In the genomic region with DNA sequence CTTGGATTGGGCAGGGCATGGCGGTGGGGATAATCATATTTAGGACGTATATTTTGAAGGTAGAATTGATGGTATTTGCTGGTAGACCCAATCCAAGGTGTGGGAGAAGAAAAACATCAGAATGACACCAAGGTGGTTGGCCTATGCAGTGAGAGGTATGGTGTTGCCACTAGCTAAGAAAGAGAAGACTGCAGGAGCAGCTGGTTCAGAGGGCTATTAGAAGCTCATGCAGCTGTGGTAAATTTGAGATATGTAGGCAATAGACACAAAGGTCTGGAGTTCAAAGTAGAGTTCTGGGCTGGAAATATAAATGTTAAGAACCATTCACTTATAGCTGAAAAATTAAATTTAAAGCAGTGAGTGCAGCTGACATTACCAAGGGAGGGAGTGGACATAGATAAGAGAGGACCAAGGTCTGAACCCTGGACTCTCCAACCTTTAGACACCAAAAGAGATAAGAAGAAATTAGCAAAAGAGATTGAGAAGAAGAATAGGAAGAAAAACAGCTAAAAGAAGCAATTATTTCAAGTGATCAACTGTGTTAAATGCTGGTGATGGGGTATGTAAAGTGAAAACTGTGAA, we compare ENCODE assay signal across 24 cellular contexts.
DNase-seq lines count a peak whose midpoint lies in the region; ATAC-seq, FAIRE-seq and TF ChIP-seq lines count a peak whose summit lies in the region.
"Had no signal": no experiment of that assay in that cellular context is flagged by ENCODE, and none has a peak within 500 bp of the region (broad histone marks: within the 10 kb centered on the region; RNA-seq: fewer than 3 reads in every experiment).

No MANE protein-coding gene starts in this region.

- H3K9me3 Mint-ChIP-seq in CD4-positive, alpha-beta T cell = no peaks in the 10 kb centered on the region
- H3K9me3 Mint-ChIP-seq in activated CD4-positive, alpha-beta T cell treated with anti-CD3 and anti-CD28 coated beads, Interleukin-2, amount 10 ng/mL, durations not matched to agents 7 days and 5 days = no peaks in the 10 kb centered on the region
- H3K9me3 Mint-ChIP-seq: CD14-positive monocyte; CD4-positive, CD25-positive, alpha-beta regulatory T cell; CD8-positive, alpha-beta T cell had no signal

- no peak for FAIRE-seq in small intestine (lab: Jason Lieb, UNC)
- FAIRE-seq: A204.1, D721Med, GM12891, GM19239 had no signal

- H3K4me1 Mint-ChIP-seq in CD4-positive, alpha-beta T cell (ENCODE audit: low read depth) = peaks cover 11% of the 10 kb centered on the region
- peaks cover 20% of the 10 kb centered on the region for H3K4me1 Mint-ChIP-seq in activated CD4-positive, alpha-beta T cell treated with anti-CD3 and anti-CD28 coated beads, Interleukin-2, amount 10 ng/mL, durations not matched to agents 7 days and 5 days
- H3K4me1 Mint-ChIP-seq: CD14-positive monocyte had no signal

- H3K27me3 Mint-ChIP-seq in CD4-positive, alpha-beta T cell = peaks cover 5% of the 10 kb centered on the region
- H3K27me3 Mint-ChIP-seq in activated CD4-positive, alpha-beta T cell treated with anti-CD3 and anti-CD28 coated beads, Interleukin-2, amount 10 ng/mL, durations not matched to agents 7 days and 5 days = peaks cover 25% of the 10 kb centered on the region
- H3K27me3 Mint-ChIP-seq: CD4-positive, CD25-positive, alpha-beta regulatory T cell had no signal

- H3K9ac ChIP-seq in liver (ENCODE audit: low read depth in 1 of 2, low read length in 2 of 2) = no peak overlapping the region
- H3K9ac ChIP-seq: BLaER1 had no signal

- peak overlapping the region; percentile 36 for H3K27ac ChIP-seq in hepatocyte
- H3K27ac ChIP-seq in liver (ENCODE audit: low read depth in 1 of 2, low read length in 2 of 2) = no peak overlapping the region
- H3K27ac ChIP-seq in small intestine (ENCODE audit: low read depth in 1 of 2, low read length in 1 of 2) = peak overlapping the region in 1 of 2 donors; percentile 32
- H3K27ac ChIP-seq in CD4-positive, alpha-beta T cell (ENCODE audit: low read depth, low read length) = no peak overlapping the region
- H3K27ac ChIP-seq: BLaER1 had no signal

- peak; percentile 22 for ATAC-seq in left lobe of liver
- no peak for ATAC-seq in mucosa of descending colon
- no peak for ATAC-seq in CD4-positive, alpha-beta T cell (ENCODE audit: poor library complexity)
- ATAC-seq: CD8-positive, alpha-beta T cell had no signal

- TF ChIP-seq CTCF in hepatocyte (IDR thresholded peaks at IDR 0.05; ENCODE audit: poor library complexity) (no peak), liver (IDR thresholded peaks at IDR 0.05; ENCODE audit: low read depth, low read length, missing input control) (no peak), mucosa of descending colon (IDR thresholded peaks at IDR 0.05) (no peak)
- TF ChIP-seq CTCF in CD4-positive, alpha-beta T cell (IDR thresholded peaks at IDR 0.05) = no peak

- WGBS in hepatocyte (ENCODE audit: low lambda C conversion rate, missing lambda C conversion rate) = 90% methylated on average over 2 of the region's 2 CpGs
- WGBS in liver = 94% methylated on average over 2 of the region's 2 CpGs
- WGBS in small intestine, 3 donors = 61 to 76% (median 66%) methylated on average over 2 of the region's 2 CpGs

- no peaks in the 10 kb centered on the region for H3K36me3 Mint-ChIP-seq in CD4-positive, alpha-beta T cell (ENCODE audit: low read depth)
- no peaks in the 10 kb centered on the region for H3K36me3 Mint-ChIP-seq in activated CD4-positive, alpha-beta T cell treated with anti-CD3 and anti-CD28 coated beads, Interleukin-2, amount 10 ng/mL, durations not matched to agents 7 days and 5 days (ENCODE audit: low read depth)
- H3K36me3 Mint-ChIP-seq: CD14-positive monocyte; CD4-positive, CD25-positive, alpha-beta regulatory T cell; CD8-positive, alpha-beta T cell had no signal

- CTCF ChIA-PET in CD4-positive, alpha-beta T cell (lab: Charles Lee) = no interaction called here
- CTCF ChIA-PET in activated CD4-positive, alpha-beta T cell treated with anti-CD3 and anti-CD28 coated beads, Interleukin-2, amount 10 ng/mL, durations not matched to agents 7 days and 5 days (lab: Charles Lee) = interaction anchor here (1.4 kb wide), 1 partner anchor 11 kb away, joined by 4 read pairs; no protein-coding TSS in a partner anchor

- no peak overlapping the region for H3K4me3 Mint-ChIP-seq in CD4-positive, alpha-beta T cell
- H3K4me3 Mint-ChIP-seq in activated CD4-positive, alpha-beta T cell treated with anti-CD3 and anti-CD28 coated beads, Interleukin-2, amount 10 ng/mL, durations not matched to agents 7 days and 5 days = no peak overlapping the region
- H3K4me3 Mint-ChIP-seq: CD14-positive monocyte; CD4-positive, CD25-positive, alpha-beta regulatory T cell; CD8-positive, alpha-beta T cell had no signal

- POLR2A ChIA-PET in CD4-positive, alpha-beta T cell (lab: Charles Lee) = no interaction called here
- POLR2A ChIA-PET in activated CD4-positive, alpha-beta T cell treated with anti-CD3 and anti-CD28 coated beads, Interleukin-2, amount 10 ng/mL, durations not matched to agents 7 days and 5 days (lab: Charles Lee) = no interaction called here

- H4K20me1 ChIP-seq in hepatocyte (ENCODE audit: insufficient read depth, poor library complexity, severe bottlenecking) = no peaks in the 10 kb centered on the region
- H4K20me1 ChIP-seq: BLaER1 had no signal

- no peaks in the 10 kb centered on the region for H3K79me2 ChIP-seq in hepatocyte

- no peak overlapping the region for H3K4me3 ChIP-seq in hepatocyte
- H3K4me3 ChIP-seq in liver (ENCODE audit: low read depth in 1 of 3, low read length in 3 of 3) = no peak overlapping the region
- H3K4me3 ChIP-seq in small intestine (ENCODE audit: low read depth in 1 of 2, low read length in 2 of 2) = no peak overlapping the region
- no peak overlapping the region for H3K4me3 ChIP-seq in mucosa of descending colon
- H3K4me3 ChIP-seq: BLaER1 had no signal

- intact Hi-C loops in mucosa of descending colon (cut with DNase I, micrococcal nuclease) = no loop called here
- intact Hi-C loops in CD4-positive, alpha-beta T cell (cut with DNase I, micrococcal nuclease) = no loop called here

- no peak overlapping the region for H3K27ac Mint-ChIP-seq in CD4-positive, alpha-beta T cell
- H3K27ac Mint-ChIP-seq in activated CD4-positive, alpha-beta T cell treated with anti-CD3 and anti-CD28 coated beads, Interleukin-2, amount 10 ng/mL, durations not matched to agents 7 days and 5 days = no peak overlapping the region
- H3K27ac Mint-ChIP-seq: CD14-positive monocyte; CD4-positive, CD25-positive, alpha-beta regulatory T cell; CD8-positive, alpha-beta T cell had no signal

- TF ChIP-seq RAD21 in liver (IDR thresholded peaks at IDR 0.05) = no peak

- H3K4me1 ChIP-seq in hepatocyte (ENCODE audit: insufficient read depth) (peaks cover 4% of the 10 kb centered on the region), liver (ENCODE audit: control insufficient read depth in 4 of 4, insufficient read depth in 4 of 4, low read length in 3 of 4) (peaks cover 0 to 4% (median 0%) of the 10 kb centered on the region in 4 donors), small intestine (ENCODE audit: control insufficient read depth in 2 of 2, insufficient read depth in 1 of 2, low read depth in 1 of 2, low read length in 1 of 2) (peaks cover 2 to 3% of the 10 kb centered on the region in 2 donors), mucosa of descending colon (ENCODE audit: low read depth) (peaks cover 2% of the 10 kb centered on the region)
- H3K4me1 ChIP-seq: BE2C, BLaER1 had no signal

- H3K9me2 ChIP-seq in hepatocyte (replicated peaks; ENCODE audit: insufficient read depth) = no peaks in the 10 kb centered on the region

- peak overlapping the region; percentile 42 for H3K4me2 ChIP-seq in hepatocyte
- H3K4me2 ChIP-seq: BLaER1 had no signal

- H3K27me3 ChIP-seq in hepatocyte (no peaks in the 10 kb centered on the region), liver (ENCODE audit: control insufficient read depth in 4 of 4, insufficient read depth in 4 of 4, low read length in 3 of 4) (no peaks in the 10 kb centered on the region), small intestine (ENCODE audit: control insufficient read depth in 2 of 2, insufficient read depth in 2 of 2, low read length in 2 of 2) (no peaks in the 10 kb centered on the region)
- H3K27me3 ChIP-seq in CD4-positive, alpha-beta T cell (ENCODE audit: control insufficient read depth, insufficient read depth, low read length) = no peaks in the 10 kb centered on the region
- H3K27me3 ChIP-seq: BLaER1 had no signal

- DNase-seq in hepatocyte (ENCODE audit: low spot score) (no peak), left lobe of liver (ENCODE audit: low spot score) (no peak), small intestine (peak; percentile 87), NCI-H146 (lab: John Stamatoyannopoulos, UW) (no peak), mucosa of descending colon (no peak)
- no peak for DNase-seq in CD4-positive, alpha-beta T cell
- no peak for DNase-seq in activated CD4-positive, alpha-beta T cell treated with anti-CD3 and anti-CD28 coated beads, Interleukin-2, amount 10 ng/mL, durations not matched to agents 7 days and 5 days
- DNase-seq: 8988T; ACHN; BE2C; C1 segment of cervical spinal cord; Caco-2; Calu3; CD4-positive, CD25-positive, alpha-beta regulatory T cell; CD8-positive, alpha-beta T cell; DMS79 treated with DMSO at 0.1 percent for 48 hours; GF-D8 had no signal

- no peaks in the 10 kb centered on the region for H3K9me3 ChIP-seq in hepatocyte (ENCODE audit: low read depth)
- H3K9me3 ChIP-seq in liver (ENCODE audit: control insufficient read depth in 4 of 4, low read length in 3 of 4) = no peaks in the 10 kb centered on the region
- no peaks in the 10 kb centered on the region for H3K9me3 ChIP-seq in small intestine (ENCODE audit: control insufficient read depth, low read depth)
- H3K9me3 ChIP-seq in mucosa of descending colon = no peaks in the 10 kb centered on the region
- no peaks in the 10 kb centered on the region for H3K9me3 ChIP-seq in CD4-positive, alpha-beta T cell (ENCODE audit: control insufficient read depth, low read length)
- H3K9me3 ChIP-seq: BE2C, BLaER1 had no signal

- no peaks in the 10 kb centered on the region for H3K36me3 ChIP-seq in hepatocyte (replicated peaks; ENCODE audit: insufficient read depth, low read depth)
- H3K36me3 ChIP-seq in liver (ENCODE audit: control insufficient read depth in 4 of 4, insufficient read depth in 3 of 4, low read depth in 1 of 4, low read length in 3 of 4) = no peaks in the 10 kb centered on the region
- no peaks in the 10 kb centered on the region for H3K36me3 ChIP-seq in small intestine (ENCODE audit: control insufficient read depth in 2 of 2, insufficient read depth in 2 of 2, low read length in 2 of 2)
- no peaks in the 10 kb centered on the region for H3K36me3 ChIP-seq in mucosa of descending colon (ENCODE audit: low read depth)
- H3K36me3 ChIP-seq: BE2C, BLaER1 had no signal

- H2AFZ ChIP-seq in hepatocyte = no peak overlapping the region

TF ChIP-seq in liver, 16 proteins besides CTCF, POLR2A, EP300 and RAD21 (continues in another document):
- TF ChIP-seq YY1 (IDR thresholded peaks at IDR 0.05) (no peak), HNF4G (IDR thresholded peaks at IDR 0.05) (no peak), FOXA1 (IDR thresholded peaks at IDR 0.05) (no peak), HNF4A (conservative IDR thresholded peaks at IDR 0.05) (peak; percentile 19 to 26)
